ENCODE assay signal across 13 cellular contexts in genomic region chr10:90289037-90289436, GRCh38.
DNase-seq lines count a peak whose midpoint lies in the region; ATAC-seq and TF ChIP-seq lines count a peak whose summit lies in the region.
"Had no signal": no experiment of that assay in that cellular context is flagged by ENCODE, and none has a peak within 500 bp of the region (broad histone marks: within the 10 kb centered on the region; RNA-seq: fewer than 3 reads in every experiment).

No MANE protein-coding gene starts in this region.

- peak; percentile 59 for ATAC-seq in HG02852 (IDR thresholded peaks at IDR 0.05; ENCODE audit: unreplicated experiment)
- no peak for ATAC-seq in activated T-cell treated with anti-CD3 and anti-CD28 coated beads, Interleukin-2, amount 50 U/mL, for 4 hours
- ATAC-seq in activated CD4-positive, CD25-positive, alpha-beta regulatory T cell treated with anti-CD3 and anti-CD28 coated beads, Interleukin-2, amount 50 U/mL, for 24 hours: no peak

- DNase-seq in GM06990 (ENCODE audit: extremely low read depth, insufficient read length): peak; percentile 22
- peak; percentile 42 for DNase-seq in UCSD-AML1 (lab: John Stamatoyannopoulos, UW; ENCODE audit: unreplicated experiment)
- peak; percentile 3 to 84 for DNase-seq in lung microvascular endothelial cell (ENCODE audit: low read depth in 2 of 2)
- no peak for DNase-seq in RPMI8226
- DNase-seq in NCI-H2227 (lab: John Stamatoyannopoulos, UW; ENCODE audit: unreplicated experiment): no peak
- no peak for DNase-seq in activated T-cell treated with anti-CD3 and anti-CD28 coated beads, Interleukin-2, amount 50 U/mL, for 4 hours
- DNase-seq: CD4-positive, CD25-positive, alpha-beta regulatory T cell; colonic mucosa; NCI-H2107 had no signal

- no peak overlapping the region for H3K4me3 Mint-ChIP-seq in activated T-cell treated with anti-CD3 and anti-CD28 coated beads, Interleukin-2, amount 50 U/mL, for 4 hours
- H3K4me3 Mint-ChIP-seq: CD4-positive, CD25-positive, alpha-beta regulatory T cell had no signal

- H3K4me1 Mint-ChIP-seq in activated T-cell treated with anti-CD3 and anti-CD28 coated beads, Interleukin-2, amount 50 U/mL, for 4 hours (ENCODE audit: low read depth): no peaks in the 10 kb centered on the region
- H3K4me1 Mint-ChIP-seq: CD4-positive, CD25-positive, alpha-beta regulatory T cell had no signal

- no peaks in the 10 kb centered on the region for H3K27me3 ChIP-seq in GM06990 (replicated peaks; ENCODE audit: control insufficient read depth, insufficient read depth, low read length)
- H3K27me3 ChIP-seq: colonic mucosa, suprapubic skin had no signal

- no peak overlapping the region for H3K4me3 ChIP-seq in GM06990 (replicated peaks; ENCODE audit: low read depth, low read length)
- H3K4me3 ChIP-seq: colonic mucosa, lung, suprapubic skin had no signal

- no peaks in the 10 kb centered on the region for H3K27me3 Mint-ChIP-seq in activated T-cell treated with anti-CD3 and anti-CD28 coated beads, Interleukin-2, amount 50 U/mL, for 4 hours (ENCODE audit: low read depth)
- H3K27me3 Mint-ChIP-seq: CD4-positive, CD25-positive, alpha-beta regulatory T cell had no signal

- no peaks in the 10 kb centered on the region for H3K36me3 ChIP-seq in GM06990 (ENCODE audit: control insufficient read depth, insufficient read depth, low read length)
- H3K36me3 ChIP-seq: colonic mucosa, suprapubic skin had no signal

- no peaks in the 10 kb centered on the region for H3K9me3 Mint-ChIP-seq in activated T-cell treated with anti-CD3 and anti-CD28 coated beads, Interleukin-2, amount 50 U/mL, for 4 hours

- no peaks in the 10 kb centered on the region for H3K36me3 Mint-ChIP-seq in activated T-cell treated with anti-CD3 and anti-CD28 coated beads, Interleukin-2, amount 50 U/mL, for 4 hours (ENCODE audit: insufficient read depth)
- H3K36me3 Mint-ChIP-seq: CD4-positive, CD25-positive, alpha-beta regulatory T cell had no signal

- TF ChIP-seq CTCF in GM06990 (IDR thresholded peaks at IDR 0.05; ENCODE audit: insufficient read depth, low read length, poor library complexity, severe bottlenecking): no peak

Comparison
In these comparisons a context has a peak if more than half of its experiments do, and no peak if none do; other contexts are left out.
1. DNase-seq: peak in GM06990 (single experiment), UCSD-AML1 (single experiment) and lung microvascular endothelial cell (2 of 2); none in RPMI8226 (single experiment), NCI-H2227 (single experiment) and activated T-cell treated with anti-CD3 and anti-CD28 coated beads, Interleukin-2, amount 50 U/mL, for 4 hours (single experiment).